ENCODE assay signal across 20 cellular contexts in the genomic region with DNA sequence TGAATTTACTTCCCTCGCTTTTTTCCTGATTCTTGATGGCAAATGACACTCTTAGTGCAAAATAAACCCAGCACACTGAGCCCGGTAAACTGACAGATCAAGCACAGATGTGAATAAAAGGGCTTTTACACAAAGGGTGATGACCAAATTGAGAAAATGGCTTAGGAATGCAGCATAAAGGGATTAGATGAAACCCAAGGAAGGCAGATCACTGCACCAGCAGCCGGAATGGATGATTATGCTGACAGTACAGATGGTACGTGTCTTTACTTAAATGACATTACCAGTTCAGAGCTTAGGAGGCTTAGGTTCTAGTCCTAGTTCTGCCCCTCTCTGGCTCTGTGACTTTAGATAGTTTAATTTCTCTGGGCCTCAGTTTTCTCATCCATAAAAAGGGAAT. TPM values are rescaled to one million over a fixed set of nuclear protein-coding genes. Genes with fewer than 3 reads are reported as not detected.
A peak's percentile ranks its signal among the peaks of the same experiment; 100 is the strongest.
DNase-seq lines count a peak whose midpoint lies in the region; ATAC-seq, FAIRE-seq and TF ChIP-seq lines count a peak whose summit lies in the region.
"Had no signal": no experiment of that assay in that cellular context is flagged by ENCODE, and none has a peak within 500 bp of the region (broad histone marks: within the 10 kb centered on the region; RNA-seq: fewer than 3 reads in every experiment).

No MANE protein-coding gene starts in this region.

- no peaks in the 10 kb centered on the region for H3K9me3 ChIP-seq in breast epithelium
- H3K9me3 ChIP-seq in keratinocyte (ENCODE audit: control insufficient read depth, low read depth, low read length): no peaks in the 10 kb centered on the region
- H3K9me3 ChIP-seq in vagina: no peaks in the 10 kb centered on the region
- no peaks in the 10 kb centered on the region for H3K9me3 ChIP-seq in OCI-LY7 (ENCODE audit: low read length)
- H3K9me3 ChIP-seq: heart left ventricle had no signal

- H3K9me3 Mint-ChIP-seq in activated T-helper 17 cell treated with anti-CD3 and anti-CD28 coated beads, Interleukin-2, amount 50 U/mL, for 72 hours: no peaks in the 10 kb centered on the region
- H3K9me3 Mint-ChIP-seq: activated B cell treated with CpG ODN at 0.5 μM for 24 hours; activated naive CD8-positive, alpha-beta T cell treated with anti-CD3 and anti-CD28 coated beads, Interleukin-2, amount 50 U/mL, for 24 hours; IgD-negative memory B cell; T-helper 2 cell treated with Interferon-gamma antibody and Interleukin-4, amounts not matched to agents 5 μg/mL and 100 μg/mL, for 36 hours had no signal

- peak; percentile 82 for DNase-seq in NCI-H524 treated with DMSO at 0.1 percent for 48 hours (lab: John Stamatoyannopoulos, UW)
- no peak for DNase-seq in breast epithelium (ENCODE audit: low spot score in 2 of 2)
- DNase-seq in keratinocyte (ENCODE audit: low read depth, low spot score): no peak
- DNase-seq in vagina (ENCODE audit: extremely low spot score in 2 of 2): no peak
- no peak for DNase-seq in DMS79 (lab: John Stamatoyannopoulos, UW)
- DNase-seq in OCI-LY7 (ENCODE audit: low spot score): no peak
- DNase-seq in substantia nigra (lab: John Stamatoyannopoulos, UW): no peak
- DNase-seq: activated B cell treated with CpG ODN at 0.5 μM for 24 hours; activated CD4-positive, alpha-beta T cell treated with anti-CD3 and anti-CD28 coated beads, Interleukin-2, amount 50 U/mL, for 48 hours; activated effector memory CD4-positive, alpha-beta T cell treated with anti-CD3 and anti-CD28 coated beads, Interleukin-2, amount 50 U/mL, for 16 hours; activated naive CD8-positive, alpha-beta T cell treated with anti-CD3 and anti-CD28 coated beads, Interleukin-2, amount 50 U/mL, for 24 hours; heart left ventricle; MM.1S; NCI-H1694 treated with DMSO at 0.1 percent for 48 hours; NCI-H748 treated with DMSO at 0.1 percent for 48 hours had no signal

- no peaks in the 10 kb centered on the region for H3K4me1 Mint-ChIP-seq in activated T-helper 17 cell treated with anti-CD3 and anti-CD28 coated beads, Interleukin-2, amount 50 U/mL, for 72 hours
- H3K4me1 Mint-ChIP-seq: activated B cell treated with CpG ODN at 0.5 μM for 24 hours; activated naive CD8-positive, alpha-beta T cell treated with anti-CD3 and anti-CD28 coated beads, Interleukin-2, amount 50 U/mL, for 24 hours; IgD-negative memory B cell had no signal

- peaks cover 19% of the 10 kb centered on the region for H3K9me1 ChIP-seq in keratinocyte (ENCODE audit: control insufficient read depth, extremely low read depth, insufficient read depth, low read length)

- H3K4me3 ChIP-seq in breast epithelium (no peak overlapping the region), keratinocyte (ENCODE audit: control insufficient read depth in 2 of 3, extremely low read depth in 1 of 3, insufficient read depth in 2 of 3, low read depth in 1 of 3, low read length in 3 of 3) (no peak overlapping the region), vagina (no peak overlapping the region), OCI-LY7 (ENCODE audit: low read depth, low read length, poor library complexity, severe bottlenecking) (no peak overlapping the region)
- H3K4me3 ChIP-seq: heart left ventricle, SK-N-MC had no signal

- POLR2A ChIA-PET in OCI-LY7 (lab: Charles Lee): no interaction called here

- H3K27ac Mint-ChIP-seq in activated T-helper 17 cell treated with anti-CD3 and anti-CD28 coated beads, Interleukin-2, amount 50 U/mL, for 72 hours: no peak overlapping the region
- H3K27ac Mint-ChIP-seq: activated B cell treated with CpG ODN at 0.5 μM for 24 hours; activated naive CD8-positive, alpha-beta T cell treated with anti-CD3 and anti-CD28 coated beads, Interleukin-2, amount 50 U/mL, for 24 hours; IgD-negative memory B cell; T-helper 2 cell treated with Interferon-gamma antibody and Interleukin-4, amounts not matched to agents 5 μg/mL and 100 μg/mL, for 36 hours had no signal

- no peak overlapping the region for H3K4me3 Mint-ChIP-seq in activated T-helper 17 cell treated with anti-CD3 and anti-CD28 coated beads, Interleukin-2, amount 50 U/mL, for 72 hours
- H3K4me3 Mint-ChIP-seq: activated B cell treated with CpG ODN at 0.5 μM for 24 hours; activated naive CD8-positive, alpha-beta T cell treated with anti-CD3 and anti-CD28 coated beads, Interleukin-2, amount 50 U/mL, for 24 hours; IgD-negative memory B cell; T-helper 2 cell treated with Interferon-gamma antibody and Interleukin-4, amounts not matched to agents 5 μg/mL and 100 μg/mL, for 36 hours had no signal

- CTCF ChIA-PET in OCI-LY7 (lab: Charles Lee; ENCODE audit: unreplicated experiment): no interaction called here

- FAIRE-seq in keratinocyte (lab: Jason Lieb, UNC): no peak

- H3K79me2 ChIP-seq in keratinocyte (ENCODE audit: control insufficient read depth, insufficient read depth, low read length): peaks cover 63% of the 10 kb centered on the region
- no peaks in the 10 kb centered on the region for H3K79me2 ChIP-seq in OCI-LY7 (ENCODE audit: insufficient read depth, low read depth, low read length)

- TF ChIP-seq CTCF in breast epithelium (IDR thresholded peaks at IDR 0.05) (no peak), keratinocyte (optimal IDR thresholded peaks at IDR 0.05 in 1 of 3, IDR thresholded peaks at IDR 0.05 in 1 of 3, conservative IDR thresholded peaks at IDR 0.05 in 1 of 3; ENCODE audit: extremely low read depth in 1 of 3, insufficient read depth in 2 of 3, low read length in 3 of 3) (no peak), vagina (IDR thresholded peaks at IDR 0.05) (no peak), OCI-LY7 (conservative IDR thresholded peaks at IDR 0.05; ENCODE audit: low read length) (no peak)

- no peaks in the 10 kb centered on the region for H3K36me3 ChIP-seq in breast epithelium
- peaks cover 44 to 66% of the 10 kb centered on the region in 2 experiments for H3K36me3 ChIP-seq in keratinocyte (ENCODE audit: control insufficient read depth in 2 of 2, extremely low read depth in 1 of 2, insufficient read depth in 2 of 2, low read length in 2 of 2)
- no peaks in the 10 kb centered on the region for H3K36me3 ChIP-seq in vagina
- H3K36me3 ChIP-seq in OCI-LY7 (ENCODE audit: insufficient read depth, low read length): no peaks in the 10 kb centered on the region
- H3K36me3 ChIP-seq: heart left ventricle had no signal

- peak overlapping the region; percentile 56 for H3K9ac ChIP-seq in keratinocyte (ENCODE audit: control insufficient read depth, extremely low read depth, insufficient read depth, low read length)

- dilution Hi-C loops in keratinocyte (cut with MboI; ENCODE audit: extremely low pct_ligation_motif_present, low sequenced_read_pairs): no loop called here

- H3K27ac ChIP-seq in breast epithelium (peak overlapping the region; percentile 36 to 43), keratinocyte (ENCODE audit: control insufficient read depth, insufficient read depth, low read length) (peak overlapping the region; percentile 88), vagina (peak overlapping the region; percentile 61), OCI-LY7 (ENCODE audit: low read depth, low read length, poor library complexity, severe bottlenecking) (no peak overlapping the region), substantia nigra (ENCODE audit: low read depth, low read length, poor library complexity, severe bottlenecking) (no peak overlapping the region)
- H3K27ac ChIP-seq: heart left ventricle, SK-N-MC had no signal

- intact Hi-C loops in breast epithelium (cut with DNase I; ENCODE audit: low total_unique reads): no loop called here
- intact Hi-C loops in vagina (cut with DNase I): no loop called here
- intact Hi-C loops in OCI-LY7 (cut with micrococcal nuclease; ENCODE audit: unreplicated experiment): no loop called here

- H4K20me1 ChIP-seq in keratinocyte (ENCODE audit: control insufficient read depth, extremely low read depth, insufficient read depth, low read length) (peaks cover 3% of the 10 kb centered on the region), OCI-LY7 (ENCODE audit: insufficient read depth, low read length) (no peaks in the 10 kb centered on the region)

- H3K4me1 ChIP-seq in breast epithelium: peaks cover 5 to 7% of the 10 kb centered on the region in 2 donors
- H3K4me1 ChIP-seq in keratinocyte (ENCODE audit: control insufficient read depth, extremely low read depth, insufficient read depth, low read length): peaks cover 99% of the 10 kb centered on the region
- H3K4me1 ChIP-seq in vagina: peaks cover 55% of the 10 kb centered on the region
- no peaks in the 10 kb centered on the region for H3K4me1 ChIP-seq in OCI-LY7 (ENCODE audit: insufficient read depth, low read length, poor library complexity, severe bottlenecking)

- H2AFZ ChIP-seq in keratinocyte (ENCODE audit: control insufficient read depth, low read length) (no peak overlapping the region), OCI-LY7 (ENCODE audit: low read length) (no peak overlapping the region)

- peaks cover 23% of the 10 kb centered on the region for H3K27me3 Mint-ChIP-seq in activated T-helper 17 cell treated with anti-CD3 and anti-CD28 coated beads, Interleukin-2, amount 50 U/mL, for 72 hours

- no peaks in the 10 kb centered on the region for H3K36me3 Mint-ChIP-seq in activated T-helper 17 cell treated with anti-CD3 and anti-CD28 coated beads, Interleukin-2, amount 50 U/mL, for 72 hours (ENCODE audit: low read depth)
- H3K36me3 Mint-ChIP-seq: IgD-negative memory B cell had no signal

- H3K4me2 ChIP-seq in keratinocyte (ENCODE audit: control insufficient read depth, extremely low read depth, insufficient read depth, low read depth, low read length) (peak overlapping the region; percentile 64), OCI-LY7 (ENCODE audit: low read length) (no peak overlapping the region)

- no peaks in the 10 kb centered on the region for H3K9me2 ChIP-seq in OCI-LY7 (ENCODE audit: insufficient read depth, low read length)

- TF ChIP-seq POLR2A in breast epithelium (IDR thresholded peaks at IDR 0.05) (no peak), vagina (IDR thresholded peaks at IDR 0.05) (no peak)

- BruUV-seq in OCI-LY7 (replicated peaks; lab: Mats Ljungman, UMichigan): no TSS peak

- H3K27me3 ChIP-seq in breast epithelium: no peaks in the 10 kb centered on the region
- no peaks in the 10 kb centered on the region for H3K27me3 ChIP-seq in keratinocyte (ENCODE audit: control insufficient read depth, extremely low read depth, insufficient read depth, low read length)
- no peaks in the 10 kb centered on the region for H3K27me3 ChIP-seq in vagina

- no peak for ATAC-seq in activated T-helper 17 cell treated with anti-CD3 and anti-CD28 coated beads, Interleukin-2, amount 50 U/mL, for 72 hours (replicated peaks)
- ATAC-seq: activated naive CD8-positive, alpha-beta T cell treated with anti-CD3 and anti-CD28 coated beads, Interleukin-2, amount 50 U/mL, for 24 hours; heart left ventricle; left lobe of liver had no signal

RNA-seq across cellular contexts. Expression of a gene that starts 12.0 kb away (rescaled TPM):
- total RNA-seq in breast epithelium: 10 to 100 TPM in 2 of 3 donors, under 1 TPM in 1; 0.96 to 22.5 (median 12.1) TPM
- polyA plus RNA-seq in keratinocyte: 163 to 301 TPM (median 169 TPM) in 3 replicates
- polyA plus RNA-seq in keratinocyte (2011; ENCODE audit: low read depth): 262 TPM
- polyA plus RNA-seq in keratinocyte (2011; cell fraction: cytosol; rRNA removed): 168 and 222 TPM in 2 replicates
- 418 and 503 TPM in 2 replicates for polyA plus RNA-seq in keratinocyte (2011; cell fraction: nucleus; rRNA removed)
- polyA plus RNA-seq in keratinocyte (2012; ENCODE audit: low replicate concordance): 160 and 587 TPM in 2 replicates
- polyA minus RNA-seq in keratinocyte: 263 to 433 TPM (median 366 TPM) in 3 replicates
- 238 TPM for polyA minus RNA-seq in keratinocyte (2011; cell fraction: cytosol; rRNA and poly(A)+ RNA removed)
- 239 and 304 TPM in 2 replicates for polyA minus RNA-seq in keratinocyte (2011; cell fraction: nucleus; rRNA and poly(A)+ RNA removed)
- 409 TPM for total RNA-seq in vagina
- not detected in 2 replicates for total RNA-seq in OCI-LY7 (2014; rRNA removed; shearing (Covaris generic))
- total RNA-seq in OCI-LY7 (2022): not detected in 2 replicates
- not detected for total RNA-seq in activated T-helper 17 cell treated with anti-CD3 and anti-CD28 coated beads, Interleukin-2, amount 50 U/mL, for 72 hours
- total RNA-seq: activated B cell treated with CpG ODN at 0.5 μM for 24 hours had no signal
- polyA plus RNA-seq: IgD-negative memory B cell had no signal

Comparison
In these comparisons a context has a peak if more than half of its experiments do, and no peak if none do; other contexts are left out.
1. H3K27ac ChIP-seq: peak in breast epithelium (2 of 2), keratinocyte (single experiment) and vagina (single experiment); none in OCI-LY7 (single experiment) and substantia nigra (single experiment).
2. RNA of a gene that starts 12.0 kb away (total RNA-seq): 409 TPM in vagina (single experiment); 0.96 to 22.5 TPM in breast epithelium, not detected in OCI-LY7 and not detected in activated T-helper 17 cell treated with anti-CD3 and anti-CD28 coated beads, Interleukin-2, amount 50 U/mL, for 72 hours; every median in the first group is over 10 times any median in the second.